12 cellular contexts compared by ENCODE assay signal in genomic region chr18:39454866-39455265, GRCh38.
"Had no signal": no experiment of that assay in that cellular context is flagged by ENCODE, and none has a peak within 500 bp of the region (broad histone marks: within the 10 kb centered on the region; RNA-seq: fewer than 3 reads in every experiment).

No MANE protein-coding gene starts in this region.

- FAIRE-seq: bronchial epithelial cell had no signal

- DNase-seq: activated CD4-positive, alpha-beta T cell treated with anti-CD3 and anti-CD28 coated beads for 1 hour; activated CD4-positive, alpha-beta T cell treated with anti-CD3 and anti-CD28 coated beads, Interleukin-2, amount 50 U/mL, for 48 hours; activated CD8-positive, alpha-beta memory T cell treated with anti-CD3 and anti-CD28 coated beads, Interleukin-2, amount 10 ng/mL, durations not matched to agents 7 days and 5 days; activated gamma-delta T cell; activated naive CD8-positive, alpha-beta T cell treated with anti-CD3 and anti-CD28 coated beads for 36 hours; activated T-cell treated with anti-CD3 and anti-CD28 coated beads, Interleukin-2, amount 50 U/mL, for 4 hours; ovary; stimulated activated CD4-positive, alpha-beta T cell treated with anti-CD3 and anti-CD28 coated beads, Interleukin-15, amount 100 ng/mL, for 24 hours; stimulated activated CD4-positive, alpha-beta T cell treated with anti-CD3 and anti-CD28 coated beads, Interleukin-4, amount 100 ng/mL, for 24 hours; T1000 had no signal

- H3K36me3 ChIP-seq: ovary had no signal

- H3K4me3 ChIP-seq: ovary, testis had no signal

- H3K27me3 ChIP-seq: ovary, testis had no signal

- H3K9me3 ChIP-seq: ovary, testis had no signal

- H3K27ac ChIP-seq: ovary had no signal

- ATAC-seq: activated CD8-positive, alpha-beta memory T cell treated with anti-CD3 and anti-CD28 coated beads, Interleukin-2, amount 10 ng/mL, durations not matched to agents 7 days and 5 days; activated T-cell treated with anti-CD3 and anti-CD28 coated beads, Interleukin-2, amount 50 U/mL, for 4 hours had no signal
